Comparison of ENCODE assay signal across 11 cellular contexts in genomic region chr9:35520404-35520790, GRCh38. TPM values are rescaled to one million over a fixed set of nuclear protein-coding genes. Genes with fewer than 3 reads are reported as not detected.
DNase-seq lines count a peak whose midpoint lies in the region; ATAC-seq and TF ChIP-seq lines count a peak whose summit lies in the region.
"Had no signal": no experiment of that assay in that cellular context is flagged by ENCODE, and none has a peak within 500 bp of the region (broad histone marks: within the 10 kb centered on the region; RNA-seq: fewer than 3 reads in every experiment).

No MANE protein-coding gene starts in this region.

- no peak overlapping the region for H2AFZ ChIP-seq in PC-3 (ENCODE audit: low read length)

- H3K9me3 ChIP-seq in PC-3 (ENCODE audit: low read length): no peaks in the 10 kb centered on the region
- H3K9me3 ChIP-seq in suprapubic skin: no peaks in the 10 kb centered on the region

- TF ChIP-seq POLR2A in suprapubic skin (IDR thresholded peaks at IDR 0.05): no peak

- no peaks in the 10 kb centered on the region for H3K36me3 Mint-ChIP-seq in mesothelial cell of epicardium
- no peaks in the 10 kb centered on the region for H3K36me3 Mint-ChIP-seq in natural killer cell treated with Interleukin-12 subunit alpha and Interleukin-12 subunit beta and Interleukin-15 and Interleukin-18, amount 100 ng/mL, for 72 hours
- H3K36me3 Mint-ChIP-seq: activated naive CD4-positive, alpha-beta T cell treated with anti-CD3 and anti-CD28 coated beads, Interleukin-2, amount 50 U/mL, for 72 hours had no signal

- H3K36me3 ChIP-seq in PC-3 (ENCODE audit: low read depth, low read length) (no peaks in the 10 kb centered on the region), suprapubic skin (no peaks in the 10 kb centered on the region)

- POLR2A ChIA-PET in PC-3 (lab: Charles Lee; ENCODE audit: unreplicated experiment): no interaction called here

- H3K9me3 Mint-ChIP-seq in mesothelial cell of epicardium: no peaks in the 10 kb centered on the region
- no peaks in the 10 kb centered on the region for H3K9me3 Mint-ChIP-seq in natural killer cell treated with Interleukin-12 subunit alpha and Interleukin-12 subunit beta and Interleukin-15 and Interleukin-18, amount 100 ng/mL, for 72 hours
- H3K9me3 Mint-ChIP-seq: activated naive CD4-positive, alpha-beta T cell treated with anti-CD3 and anti-CD28 coated beads, Interleukin-2, amount 50 U/mL, for 72 hours had no signal

- H4K20me1 ChIP-seq in PC-3 (ENCODE audit: low read length): no peaks in the 10 kb centered on the region

- CTCF ChIA-PET in PC-3 (lab: Charles Lee): no interaction called here

- no peak overlapping the region for H3K4me3 Mint-ChIP-seq in mesothelial cell of epicardium
- no peak overlapping the region for H3K4me3 Mint-ChIP-seq in natural killer cell treated with Interleukin-12 subunit alpha and Interleukin-12 subunit beta and Interleukin-15 and Interleukin-18, amount 100 ng/mL, for 72 hours

- peaks cover 68% of the 10 kb centered on the region for H3K4me1 Mint-ChIP-seq in mesothelial cell of epicardium
- no peaks in the 10 kb centered on the region for H3K4me1 Mint-ChIP-seq in natural killer cell treated with Interleukin-12 subunit alpha and Interleukin-12 subunit beta and Interleukin-15 and Interleukin-18, amount 100 ng/mL, for 72 hours (ENCODE audit: low read depth in 2 of 2)

- H3K4me3 ChIP-seq in PC-3 (ENCODE audit: low read length) (no peak overlapping the region), suprapubic skin (no peak overlapping the region)

- DNase-seq in PC-3 (no peak), dermis blood vessel endothelial cell (peak; percentile 26), mesothelial cell of epicardium (ENCODE audit: low spot score in 2 of 2, unreplicated experiment in 2 of 2) (no peak), suprapubic skin (ENCODE audit: low spot score in 2 of 2) (no peak), posterior cingulate gyrus (no peak), DMS114 treated with DMSO at 0.1 percent for 48 hours (lab: John Stamatoyannopoulos, UW; ENCODE audit: unreplicated experiment) (no peak)
- no peak for DNase-seq in natural killer cell treated with Interleukin-12 subunit alpha and Interleukin-12 subunit beta and Interleukin-15 and Interleukin-18, amount 100 ng/mL, for 72 hours (ENCODE audit: low spot score)
- DNase-seq: activated CD4-positive, alpha-beta T cell treated with anti-CD3 and anti-CD28 coated beads, Interleukin-2, amount 50 U/mL, for 1 hour; NCI-H69 had no signal

- intact Hi-C loops in PC-3 (cut with micrococcal nuclease) (no loop called here), posterior cingulate gyrus (cut with DNase I) (no loop called here)

- H3K9me2 ChIP-seq in PC-3 (replicated peaks; ENCODE audit: low read length): no peaks in the 10 kb centered on the region

- ATAC-seq in PC-3: no peak
- ATAC-seq in HG02938 (IDR thresholded peaks at IDR 0.05; ENCODE audit: unreplicated experiment): no peak
- no peak for ATAC-seq in natural killer cell treated with Interleukin-12 subunit alpha and Interleukin-12 subunit beta and Interleukin-15 and Interleukin-18, amount 100 ng/mL, for 72 hours
- ATAC-seq: activated naive CD4-positive, alpha-beta T cell treated with anti-CD3 and anti-CD28 coated beads, Interleukin-2, amount 50 U/mL, for 72 hours had no signal

- peak overlapping the region; percentile 38; the same call in 1 of the 2 replicates for H3K4me2 ChIP-seq in PC-3 (ENCODE audit: low read length)

- no peak for TF ChIP-seq EP300 in suprapubic skin (IDR thresholded peaks at IDR 0.05)

- TF ChIP-seq CTCF in PC-3 (conservative IDR thresholded peaks at IDR 0.05; ENCODE audit: low read depth, low read length): no peak
- no peak for TF ChIP-seq CTCF in mesothelial cell of epicardium (IDR thresholded peaks at IDR 0.05; ENCODE audit: unreplicated experiment)
- TF ChIP-seq CTCF in suprapubic skin (IDR thresholded peaks at IDR 0.05): no peak

- 0 out of 2 replicates have a peak overlapping the region, but pooled peaks have one; percentile 53 for H3K27ac ChIP-seq in PC-3 (ENCODE audit: low read length)
- peak overlapping the region; percentile 81 for H3K27ac ChIP-seq in suprapubic skin

- H3K9ac ChIP-seq in PC-3 (ENCODE audit: low read length): no peak overlapping the region

- WGBS in suprapubic skin: 71% methylated on average over 1 of the region's 1 CpG

- H3K27ac Mint-ChIP-seq in mesothelial cell of epicardium: peak overlapping the region; percentile 84
- H3K27ac Mint-ChIP-seq in natural killer cell treated with Interleukin-12 subunit alpha and Interleukin-12 subunit beta and Interleukin-15 and Interleukin-18, amount 100 ng/mL, for 72 hours: no peak overlapping the region
- H3K27ac Mint-ChIP-seq: activated naive CD4-positive, alpha-beta T cell treated with anti-CD3 and anti-CD28 coated beads, Interleukin-2, amount 50 U/mL, for 72 hours had no signal

- BruUV-seq in PC-3 (replicated peaks; lab: Mats Ljungman, UMichigan): no TSS peak

- H3K27me3 ChIP-seq in PC-3 (ENCODE audit: low read length) (no peaks in the 10 kb centered on the region), suprapubic skin (no peaks in the 10 kb centered on the region)

- peaks cover 51% of the 10 kb centered on the region for H3K79me2 ChIP-seq in PC-3 (ENCODE audit: low read length)

- H3K4me1 ChIP-seq in PC-3 (ENCODE audit: insufficient read depth, low read length) (peaks cover 59% of the 10 kb centered on the region), suprapubic skin (peaks cover 51% of the 10 kb centered on the region)

- H3K27me3 Mint-ChIP-seq in mesothelial cell of epicardium (ENCODE audit: low read depth): no peaks in the 10 kb centered on the region
- H3K27me3 Mint-ChIP-seq in natural killer cell treated with Interleukin-12 subunit alpha and Interleukin-12 subunit beta and Interleukin-15 and Interleukin-18, amount 100 ng/mL, for 72 hours: no peaks in the 10 kb centered on the region

- peaks cover 6% of the 10 kb centered on the region for H3F3A ChIP-seq in PC-3 (ENCODE audit: low read length, unreplicated experiment)

RNA-seq across cellular contexts. Expression of gene RUSC2, which starts 30.5 kb away (rescaled TPM):
- total RNA-seq in PC-3 (2014; rRNA removed) (10.7 and 13.3 TPM in 2 replicates), dermis blood vessel endothelial cell (15.8 and 24.5 TPM in 2 replicates), mesothelial cell of epicardium (33.5 to 36.1 TPM (median 34.5 TPM) in 3 replicates), suprapubic skin (10 to 100 TPM; 17.5 to 22.3 (median 19.0) TPM)
- total RNA-seq in natural killer cell treated with Interleukin-12 subunit alpha and Interleukin-12 subunit beta and Interleukin-15 and Interleukin-18, amount 100 ng/mL, for 72 hours: 1 to 10 TPM; 5.6 to 8.3 TPM
